ENCODE assay signal across 8 cellular contexts in genomic region chr3:185270262-185270955, GRCh38. TPM values are rescaled to one million over a fixed set of nuclear protein-coding genes. Genes with fewer than 3 reads are reported as not detected.
DNase-seq lines count a peak whose midpoint lies in the region; ATAC-seq and TF ChIP-seq lines count a peak whose summit lies in the region.

No MANE protein-coding gene starts in this region.

- TF ChIP-seq CTCF in GM10248 (IDR thresholded peaks at IDR 0.05; ENCODE audit: control extremely low read depth, extremely low read depth, low read depth, missing control alignments) (peak; percentile 16), glutamatergic neuron (IDR thresholded peaks at IDR 0.05; ENCODE audit: partially characterized antibody, unreplicated experiment) (peak; percentile 78), type B pancreatic cell (conservative IDR thresholded peaks at IDR 0.05) (peak; percentile 70)

- peak overlapping the region; percentile 26 for H3K4me3 Mint-ChIP-seq in glutamatergic neuron (ENCODE audit: unreplicated experiment)
- H3K4me3 Mint-ChIP-seq in type B pancreatic cell, result no peak overlapping the region

- H3K4me1 Mint-ChIP-seq in glutamatergic neuron (ENCODE audit: low read depth, unreplicated experiment) (peaks cover 14% of the 10 kb centered on the region), type B pancreatic cell (ENCODE audit: unreplicated experiment) (no peaks in the 10 kb centered on the region)

- no peak for ATAC-seq in HG03280 (IDR thresholded peaks at IDR 0.05; ENCODE audit: unreplicated experiment)

- POLR2A ChIA-PET in GM10248 (lab: Yijun Ruan, JAX), result no interaction called here

- H3K27me3 Mint-ChIP-seq in glutamatergic neuron (ENCODE audit: unreplicated experiment), result no peaks in the 10 kb centered on the region
- H3K27me3 Mint-ChIP-seq in type B pancreatic cell, result peaks cover 23% of the 10 kb centered on the region

- DNase-seq in GM10248 (ENCODE audit: extremely low spot score), result no peak
- peak; percentile 5 for DNase-seq in Jurkat, Clone E6-1 (ENCODE audit: low read depth, low spot score)
- peak; percentile 58 for DNase-seq in RPMI7951 (ENCODE audit: low read depth)
- DNase-seq in glutamatergic neuron, result peak; percentile 61
- no peak for DNase-seq in type B pancreatic cell (ENCODE audit: extremely low spot score, unreplicated experiment)
- no peak for DNase-seq in GF-D8 (lab: John Stamatoyannopoulos, UW)
- DNase-seq in NCI-H2029 treated with DMSO at 0.1 percent for 48 hours (lab: John Stamatoyannopoulos, UW), result no peak

- H3K9me3 Mint-ChIP-seq in glutamatergic neuron (ENCODE audit: unreplicated experiment) (no peaks in the 10 kb centered on the region), type B pancreatic cell (no peaks in the 10 kb centered on the region)

- no peak overlapping the region for H3K4me3 ChIP-seq in Jurkat, Clone E6-1 (ENCODE audit: low read length)

- CTCF ChIA-PET in GM10248 (lab: Yijun Ruan, JAX), result interaction anchor here (1.0 to 2.6 kb wide), 5 partner anchors 8 to 48 kb away, joined by 3 to 6 read pairs (median 4); no protein-coding TSS in a partner anchor

- H3K27ac Mint-ChIP-seq in glutamatergic neuron (ENCODE audit: unreplicated experiment), result peak overlapping the region; percentile 90
- H3K27ac Mint-ChIP-seq in type B pancreatic cell, result no peak overlapping the region

- H3K36me3 Mint-ChIP-seq in glutamatergic neuron (ENCODE audit: unreplicated experiment) (no peaks in the 10 kb centered on the region), type B pancreatic cell (no peaks in the 10 kb centered on the region)

RNA-seq across cellular contexts. Expression of gene EHHADH, which starts 16.6 kb away (rescaled TPM):
- not detected for polyA plus RNA-seq in Jurkat, Clone E6-1 (2012; ENCODE audit: insufficient read depth, insufficient read length)
- 13.4 and 14.8 TPM in 2 replicates for total RNA-seq in RPMI7951 (2014; rRNA removed; shearing (Covaris generic))
- total RNA-seq in glutamatergic neuron (ENCODE audit: unreplicated experiment) (4.9 TPM), type B pancreatic cell (ENCODE audit: low replicate concordance) (5.3 and 14.4 TPM in 2 replicates)

Comparison
In these comparisons a context has a peak if more than half of its experiments do, and no peak if none do; other contexts are left out.
1. DNase-seq: peak in Jurkat, Clone E6-1 (single experiment), RPMI7951 (single experiment) and glutamatergic neuron (single experiment); none in GM10248 (single experiment), type B pancreatic cell (single experiment), GF-D8 (single experiment) and NCI-H2029 treated with DMSO at 0.1 percent for 48 hours (single experiment).
2. CTCF ChIP-seq: peak in every context shown above with its lines; median percentile 78 in glutamatergic neuron; 70 in type B pancreatic cell; 16 in GM10248.